Comparison of ENCODE assay signal across 19 cellular contexts in genomic region chr11:71934213-71934612, GRCh38. TPM values are rescaled to one million over a fixed set of nuclear protein-coding genes. Genes with fewer than 3 reads are reported as not detected.
A peak's percentile ranks its signal among the peaks of the same experiment; 100 is the strongest.
DNase-seq lines count a peak whose midpoint lies in the region; ATAC-seq and TF ChIP-seq lines count a peak whose summit lies in the region.
"Had no signal": no experiment of that assay in that cellular context is flagged by ENCODE, and none has a peak within 500 bp of the region (broad histone marks: within the 10 kb centered on the region; RNA-seq: fewer than 3 reads in every experiment).

No MANE protein-coding gene starts in this region.

- H3K4me2 ChIP-seq in Loucy (ENCODE audit: low read depth, low read length, poor library complexity, severe bottlenecking): peak overlapping the region; percentile 80

- TF ChIP-seq CTCF in Loucy (conservative IDR thresholded peaks at IDR 0.05; ENCODE audit: low read length) (peak; percentile 35), endodermal cell (conservative IDR thresholded peaks at IDR 0.05) (peak; percentile 27), uterus (IDR thresholded peaks at IDR 0.05) (no peak)

- H3K27me3 Mint-ChIP-seq in activated T-cell treated with anti-CD3 and anti-CD28 coated beads, Interleukin-2, amount 50 U/mL, for 72 hours (ENCODE audit: low read depth): no peaks in the 10 kb centered on the region
- no peaks in the 10 kb centered on the region for H3K27me3 Mint-ChIP-seq in endodermal cell (ENCODE audit: insufficient read depth)
- H3K27me3 Mint-ChIP-seq in stimulated activated naive CD8-positive, alpha-beta T cell treated with anti-CD3 and anti-CD28 coated beads, Interleukin-15, Interleukin-2, amounts not matched to agents 100 ng/mL and 50 ng/mL, for 24 hours: no peaks in the 10 kb centered on the region
- H3K27me3 Mint-ChIP-seq: activated naive CD4-positive, alpha-beta T cell treated with anti-CD3 and anti-CD28 coated beads, Interleukin-2, amount 10 ng/mL, durations not matched to agents 7 days and 5 days had no signal

- WGBS in endodermal cell (ENCODE audit: insufficient coverage in 1 of 2, insufficient read length in 1 of 2), 2 experiments: 88 to 93% methylated on average over 2 of the region's 2 CpGs

- H3K36me3 Mint-ChIP-seq in activated T-cell treated with anti-CD3 and anti-CD28 coated beads, Interleukin-2, amount 50 U/mL, for 72 hours (ENCODE audit: insufficient read depth in 2 of 2): peaks cover 0 to 8% of the 10 kb centered on the region in 2 donors
- peaks cover 12% of the 10 kb centered on the region for H3K36me3 Mint-ChIP-seq in endodermal cell (ENCODE audit: low read depth)
- H3K36me3 Mint-ChIP-seq in stimulated activated naive CD8-positive, alpha-beta T cell treated with anti-CD3 and anti-CD28 coated beads, Interleukin-15, Interleukin-2, amounts not matched to agents 100 ng/mL and 50 ng/mL, for 24 hours (ENCODE audit: low read depth): peaks cover 13% of the 10 kb centered on the region
- H3K36me3 Mint-ChIP-seq: activated naive CD4-positive, alpha-beta T cell treated with anti-CD3 and anti-CD28 coated beads, Interleukin-2, amount 10 ng/mL, durations not matched to agents 7 days and 5 days had no signal

- H3K79me2 ChIP-seq in Loucy (ENCODE audit: insufficient read depth, low read length): peaks cover 83% of the 10 kb centered on the region

- peaks cover 32% of the 10 kb centered on the region for H4K20me1 ChIP-seq in Loucy (ENCODE audit: insufficient read depth, low read length, poor library complexity, severe bottlenecking)

- peaks cover 47% of the 10 kb centered on the region for H3K4me1 Mint-ChIP-seq in activated T-cell treated with anti-CD3 and anti-CD28 coated beads, Interleukin-2, amount 50 U/mL, for 72 hours (ENCODE audit: low read depth)
- peaks cover 16% of the 10 kb centered on the region for H3K4me1 Mint-ChIP-seq in endodermal cell
- peaks cover 56% of the 10 kb centered on the region for H3K4me1 Mint-ChIP-seq in stimulated activated naive CD8-positive, alpha-beta T cell treated with anti-CD3 and anti-CD28 coated beads, Interleukin-15, Interleukin-2, amounts not matched to agents 100 ng/mL and 50 ng/mL, for 24 hours (ENCODE audit: low read depth)

- intact Hi-C loops in uterus (cut with DNase I; ENCODE audit: low total_unique reads): no loop called here

- no peak overlapping the region for H2AFZ ChIP-seq in Loucy (ENCODE audit: low read length)

- H3K27ac ChIP-seq in endodermal cell (ENCODE audit: low read depth, low read length): no peak overlapping the region
- H3K27ac ChIP-seq in uterus: no peak overlapping the region
- H3K27ac ChIP-seq: breast epithelium, neutrophil, SJSA1 had no signal

- peaks cover 40% of the 10 kb centered on the region for H3K4me1 ChIP-seq in Loucy (ENCODE audit: insufficient read depth, low read length, poor library complexity, severe bottlenecking)
- H3K4me1 ChIP-seq in endodermal cell (ENCODE audit: control insufficient read depth, insufficient read depth, low read length): no peaks in the 10 kb centered on the region
- H3K4me1 ChIP-seq in uterus: peaks cover 3 to 8% of the 10 kb centered on the region in 2 donors

- no peak for TF ChIP-seq POLR2A in uterus (IDR thresholded peaks at IDR 0.05)

- H3F3A ChIP-seq in Loucy (ENCODE audit: low read depth): no peaks in the 10 kb centered on the region

- no peaks in the 10 kb centered on the region for H3K9me3 Mint-ChIP-seq in activated T-cell treated with anti-CD3 and anti-CD28 coated beads, Interleukin-2, amount 50 U/mL, for 72 hours
- H3K9me3 Mint-ChIP-seq in endodermal cell: no peaks in the 10 kb centered on the region
- H3K9me3 Mint-ChIP-seq in stimulated activated naive CD8-positive, alpha-beta T cell treated with anti-CD3 and anti-CD28 coated beads, Interleukin-15, Interleukin-2, amounts not matched to agents 100 ng/mL and 50 ng/mL, for 24 hours: no peaks in the 10 kb centered on the region
- H3K9me3 Mint-ChIP-seq: activated naive CD4-positive, alpha-beta T cell treated with anti-CD3 and anti-CD28 coated beads, Interleukin-2, amount 10 ng/mL, durations not matched to agents 7 days and 5 days had no signal

- H3K9ac ChIP-seq in Loucy (ENCODE audit: low read depth, low read length, poor library complexity, severe bottlenecking): peak overlapping the region; percentile 10
- no peak overlapping the region for H3K9ac ChIP-seq in endodermal cell (ENCODE audit: extremely low read depth, low read length, poor library complexity, severe bottlenecking)

- H3K36me3 ChIP-seq in Loucy (ENCODE audit: insufficient read depth, low read length): peaks cover 3% of the 10 kb centered on the region; the same call in 1 of the 2 replicates
- peaks cover 6% of the 10 kb centered on the region for H3K36me3 ChIP-seq in endodermal cell (ENCODE audit: control insufficient read depth, insufficient read depth, low read length)
- no peaks in the 10 kb centered on the region for H3K36me3 ChIP-seq in uterus
- H3K36me3 ChIP-seq: breast epithelium, HAP-1, SJSA1 had no signal

- peak overlapping the region; percentile 55 for H3K27ac Mint-ChIP-seq in activated T-cell treated with anti-CD3 and anti-CD28 coated beads, Interleukin-2, amount 50 U/mL, for 72 hours
- peak overlapping the region; percentile 13 for H3K27ac Mint-ChIP-seq in endodermal cell
- H3K27ac Mint-ChIP-seq in stimulated activated naive CD8-positive, alpha-beta T cell treated with anti-CD3 and anti-CD28 coated beads, Interleukin-15, Interleukin-2, amounts not matched to agents 100 ng/mL and 50 ng/mL, for 24 hours: peak overlapping the region; percentile 20
- H3K27ac Mint-ChIP-seq: activated naive CD4-positive, alpha-beta T cell treated with anti-CD3 and anti-CD28 coated beads, Interleukin-2, amount 10 ng/mL, durations not matched to agents 7 days and 5 days had no signal

- H3K4me3 ChIP-seq in Loucy (ENCODE audit: low read length, poor library complexity, severe bottlenecking) (peak overlapping the region; percentile 75), endodermal cell (ENCODE audit: low read length) (no peak overlapping the region), uterus (no peak overlapping the region)
- H3K4me3 ChIP-seq: breast epithelium, HAP-1, SJSA1 had no signal

- H3K4me3 Mint-ChIP-seq in activated T-cell treated with anti-CD3 and anti-CD28 coated beads, Interleukin-2, amount 50 U/mL, for 72 hours: peak overlapping the region in 1 of 2 donors; percentile 29
- H3K4me3 Mint-ChIP-seq in endodermal cell: no peak overlapping the region
- H3K4me3 Mint-ChIP-seq in stimulated activated naive CD8-positive, alpha-beta T cell treated with anti-CD3 and anti-CD28 coated beads, Interleukin-15, Interleukin-2, amounts not matched to agents 100 ng/mL and 50 ng/mL, for 24 hours: no peak overlapping the region
- H3K4me3 Mint-ChIP-seq: activated naive CD4-positive, alpha-beta T cell treated with anti-CD3 and anti-CD28 coated beads, Interleukin-2, amount 10 ng/mL, durations not matched to agents 7 days and 5 days had no signal

- DNase-seq in activated T-cell treated with anti-CD3 and anti-CD28 coated beads, Interleukin-2, amount 50 U/mL, for 72 hours: no peak
- no peak for DNase-seq in activated T-cell treated with anti-CD3 and anti-CD28 coated beads, Interleukin-2, amount 50 U/mL, for 48 hours
- DNase-seq in endodermal cell (no peak), UCSD-AML1 (lab: John Stamatoyannopoulos, UW; ENCODE audit: unreplicated experiment) (no peak), middle frontal gyrus (ENCODE audit: extremely low spot score, low spot score) (no peak), uterus (no peak)
- DNase-seq: activated naive CD4-positive, alpha-beta T cell treated with anti-CD3 and anti-CD28 coated beads, Interleukin-2, amount 10 ng/mL, durations not matched to agents 7 days and 5 days; DMS153; effector memory CD4-positive, alpha-beta T cell; foreskin fibroblast had no signal

- H3K27me3 ChIP-seq in Loucy (ENCODE audit: insufficient read depth, low read length, poor library complexity, severe bottlenecking) (no peaks in the 10 kb centered on the region), endodermal cell (ENCODE audit: control insufficient read depth, insufficient read depth, low read length, poor library complexity, severe bottlenecking) (no peaks in the 10 kb centered on the region), uterus (no peaks in the 10 kb centered on the region)
- H3K27me3 ChIP-seq: breast epithelium, neutrophil, SJSA1 had no signal

- peak in 1 of 2 donors; percentile 62 for ATAC-seq in activated T-cell treated with anti-CD3 and anti-CD28 coated beads, Interleukin-2, amount 50 U/mL, for 72 hours (replicated peaks in 1 of 2)

- no peaks in the 10 kb centered on the region for H3K9me2 ChIP-seq in Loucy (replicated peaks; ENCODE audit: low read depth, low read length)

- H3K9me3 ChIP-seq in Loucy (ENCODE audit: insufficient read depth, low read depth, low read length) (no peaks in the 10 kb centered on the region), endodermal cell (ENCODE audit: control insufficient read depth, low read length) (no peaks in the 10 kb centered on the region), uterus (no peaks in the 10 kb centered on the region)
- H3K9me3 ChIP-seq: breast epithelium, HAP-1, neutrophil, SJSA1 had no signal

RNA-seq across cellular contexts. Expression of gene RNF121, which starts 5.4 kb away (rescaled TPM):
- total RNA-seq in activated T-cell treated with anti-CD3 and anti-CD28 coated beads, Interleukin-2, amount 50 U/mL, for 72 hours: 10 to 100 TPM; 42.0 to 47.6 TPM
- total RNA-seq in endodermal cell (10 to 100 TPM; 50.9 to 52.2 TPM), uterus (10 to 100 TPM in 3 of 4 donors, 1 to 10 TPM in 1; 3.8 to 56.2 (median 47.0) TPM)
- 37.7 TPM for polyA plus RNA-seq in endodermal cell (2013, experiment 1 of 2)
- polyA plus RNA-seq in endodermal cell (2013, experiment 2 of 2): 31.3 TPM

RNA-seq across cellular contexts. Expression of gene XNDC1N, which starts 5.8 kb away (rescaled TPM):
- total RNA-seq in activated T-cell treated with anti-CD3 and anti-CD28 coated beads, Interleukin-2, amount 50 U/mL, for 72 hours: 10 to 100 TPM; 21.7 to 30.1 TPM
- total RNA-seq in endodermal cell: 10 to 100 TPM; 11.4 to 15.2 TPM
- 7.3 TPM for polyA plus RNA-seq in endodermal cell (2013, experiment 1 of 2)
- 7.4 TPM for polyA plus RNA-seq in endodermal cell (2013, experiment 2 of 2)
- 100 to 1,000 TPM in 1 of 4 donors, 10 to 100 TPM in 2, 1 to 10 TPM in 1; 8.2 to 176 (median 21.4) TPM for total RNA-seq in uterus

RNA-seq across cellular contexts. Expression of gene DEFB131B, which starts 56.0 kb away (rescaled TPM):
- not detected for total RNA-seq in activated T-cell treated with anti-CD3 and anti-CD28 coated beads, Interleukin-2, amount 50 U/mL, for 72 hours
- total RNA-seq in endodermal cell (not detected), uterus (not detected)
- not detected for polyA plus RNA-seq in endodermal cell (2013, experiment 1 of 2)
- not detected for polyA plus RNA-seq in endodermal cell (2013, experiment 2 of 2)
- total RNA-seq: activated CD8-positive, alpha-beta memory T cell treated with anti-CD3 and anti-CD28 coated beads for 36 hours; breast epithelium; lung microvascular endothelial cell; SJSA1; skeletal muscle tissue had no signal

Comparison
In these comparisons a context has a peak if more than half of its experiments do, and no peak if none do; other contexts are left out.
1. CTCF ChIP-seq: peak in Loucy (single experiment) and endodermal cell (single experiment); none in uterus (0 of 4).
2. Peak in every context shown above with its lines, with median percentiles within 50 percentile points of each other: H3K27ac Mint-ChIP-seq.